Comparison of ENCODE assay signal across 2 cellular contexts in genomic region chr9:130424781-130425310, GRCh38.
TF ChIP-seq lines count a peak whose summit lies in the region.

No MANE protein-coding gene starts in this region.

TF ChIP-seq in HepG2, 621 proteins besides CTCF, POLR2A, EP300 and RAD21:
- no peak for TF ChIP-seq HNF4A (CRISPR knock-in tag; IDR thresholded peaks at IDR 0.05)
- TF ChIP-seq ZNF121 (CRISPR knock-in tag; IDR thresholded peaks at IDR 0.05), result no peak
- TF ChIP-seq GABPB1 (CRISPR knock-in tag; IDR thresholded peaks at IDR 0.05), result 0 out of 2 replicates have a peak, but pooled peaks have one; percentile 4
- peak; percentile 30; the same call in 1 of the 2 replicates for TF ChIP-seq ZNF768 (CRISPR knock-in tag; IDR thresholded peaks at IDR 0.05)

TF ChIP-seq in IMR-90, 13 proteins besides CTCF, POLR2A, EP300 and RAD21:
- no peak for TF ChIP-seq SMC3 (IDR thresholded peaks at IDR 0.05; ENCODE audit: low read depth, low read length)
- TF ChIP-seq NFE2L2 (IDR thresholded peaks at IDR 0.05; ENCODE audit: low read depth, low read length), result no peak
- TF ChIP-seq RCOR1 (IDR thresholded peaks at IDR 0.05; ENCODE audit: insufficient replicate concordance, low read length), result no peak
- TF ChIP-seq BHLHE40 (IDR thresholded peaks at IDR 0.05; ENCODE audit: low read depth, low read length), result no peak
- TF ChIP-seq MAZ (IDR thresholded peaks at IDR 0.05; ENCODE audit: borderline replicate concordance, low read depth, low read length), result no peak
TF ChIP-seq in IMR-90: peak in this region for 0.
